Comparison of ENCODE assay signal across 8 cellular contexts in the genomic region with DNA sequence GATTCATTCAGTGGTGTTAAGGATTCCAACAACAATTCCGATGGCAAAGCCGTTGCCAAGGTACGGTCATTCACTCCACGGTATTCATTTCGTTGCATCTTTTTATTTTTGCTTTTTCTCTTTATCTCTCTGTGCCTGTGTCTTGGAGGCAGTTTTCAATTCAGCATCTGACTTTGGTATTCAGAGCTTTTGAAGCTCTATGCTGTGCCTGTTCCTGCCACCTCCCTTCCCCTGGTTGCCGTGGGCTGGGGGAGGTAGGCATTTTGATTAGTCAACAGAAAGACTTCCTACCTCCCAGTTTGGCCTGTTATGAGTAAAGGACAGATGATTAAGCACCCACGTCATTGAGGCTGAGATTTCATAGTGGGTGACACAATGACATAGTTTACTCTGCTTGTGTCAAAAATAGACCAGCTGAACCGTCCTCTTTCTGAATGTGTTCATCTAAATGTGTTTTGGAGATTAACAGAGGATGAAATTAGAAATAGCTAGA.
DNase-seq lines count a peak whose midpoint lies in the region; ATAC-seq, FAIRE-seq and TF ChIP-seq lines count a peak whose summit lies in the region.

No MANE protein-coding gene starts in this region.

- H3K4me1 ChIP-seq in K562 (replicated peaks in 1 of 2; ENCODE audit: control insufficient read depth in 2 of 2, insufficient read depth in 2 of 2, low read length in 2 of 2) (peaks cover 5 to 9% of the 10 kb centered on the region in 2 experiments; a peak in 3 of 5 replicates), HepG2 (ENCODE audit: insufficient read depth, low read length) (peaks cover 86% of the 10 kb centered on the region), BE2C (peaks cover 27% of the 10 kb centered on the region)

- TF ChIP-seq RAD21 in K562 (CRISPR knock-in tag; conservative IDR thresholded peaks at IDR 0.05 in 1 of 2, IDR thresholded peaks at IDR 0.05 in 1 of 2) (no peak), HepG2 (CRISPR knock-in tag; IDR thresholded peaks at IDR 0.05) (no peak)

- 11% methylated on average over 8 of the region's 8 CpGs for WGBS in K562 (ENCODE audit: insufficient coverage, low coverage, missing lambda C conversion rate)
- WGBS in HepG2 (ENCODE audit: low lambda C conversion rate) = 40% methylated on average over 8 of the region's 8 CpGs

- ATAC-seq in GM18873 (IDR thresholded peaks at IDR 0.05; ENCODE audit: low FRiP score, unreplicated experiment) = peak; percentile 65
- peak; percentile 31 for ATAC-seq in HG03066 (IDR thresholded peaks at IDR 0.05; ENCODE audit: low read depth, unreplicated experiment)
- ATAC-seq in T-helper 17 cell = peak; percentile 83
- ATAC-seq in K562 = no peak
- ATAC-seq in HepG2 = no peak

- intact Hi-C loops in K562 (cut with micrococcal nuclease) = no loop called here
- intact Hi-C loops in HepG2 (cut with micrococcal nuclease; ENCODE audit: unreplicated experiment) = no loop called here

- H3K4me3 Mint-ChIP-seq in T-helper 17 cell = peak overlapping the region; percentile 95

- no peak overlapping the region for H3K9ac ChIP-seq in K562 (ENCODE audit: insufficient read depth in 1 of 2, low read depth in 2 of 2, low read length in 2 of 2)
- peak overlapping the region; percentile 90 for H3K9ac ChIP-seq in HepG2 (ENCODE audit: insufficient read depth, low read depth, low read length)

- H2AFZ ChIP-seq in K562 (ENCODE audit: low read depth, low read length) (no peak overlapping the region), HepG2 (ENCODE audit: low read length) (no peak overlapping the region)

- no peak overlapping the region for H3K4me2 ChIP-seq in K562 (ENCODE audit: insufficient read depth, low read length)
- peak overlapping the region; percentile 81 for H3K4me2 ChIP-seq in HepG2 (ENCODE audit: low read depth, low read length)

- H3K27me3 ChIP-seq in K562 (ENCODE audit: control insufficient read depth in 2 of 2, insufficient read depth in 2 of 2, low read length in 2 of 2) (peaks cover 4 to 9% of the 10 kb centered on the region in 2 experiments; a peak in 3 of 5 replicates), HepG2 (ENCODE audit: control insufficient read depth in 1 of 2, insufficient read depth in 2 of 2, low read length in 2 of 2) (no peaks in the 10 kb centered on the region; a peak in 1 of 5 replicates), BE2C (no peaks in the 10 kb centered on the region)

- H3K36me3 ChIP-seq in K562 (ENCODE audit: control insufficient read depth, insufficient read depth, low read length) (no peaks in the 10 kb centered on the region), HepG2 (replicated peaks in 1 of 2; ENCODE audit: control insufficient read depth in 1 of 2, insufficient read depth in 2 of 2, low read length in 2 of 2) (peaks cover 18 to 27% of the 10 kb centered on the region in 2 experiments), BE2C (peaks cover 10% of the 10 kb centered on the region)

- H3K36me3 Mint-ChIP-seq in T-helper 17 cell (ENCODE audit: low read depth) = peaks cover 7% of the 10 kb centered on the region

- POLR2A ChIA-PET in K562 (lab: Yijun Ruan, JAX) = interaction anchor here (2.6 kb wide), 1 partner anchor 12 kb away, joined by 8 read pairs; no protein-coding TSS in a partner anchor
- POLR2A ChIA-PET in HepG2 (lab: Yijun Ruan, JAX) = interaction anchor here (1.3 to 7.9 kb wide), 6 partner anchors 12 to 148 kb away, joined by 3 to 156 read pairs (median 9); no protein-coding TSS in a partner anchor

- peak overlapping the region; percentile 99 for H3K27ac Mint-ChIP-seq in T-helper 17 cell

- TF ChIP-seq CTCF in K562 (IDR thresholded peaks at IDR 0.05 in 2 of 3, conservative IDR thresholded peaks at IDR 0.05 in 1 of 3; ENCODE audit: insufficient read depth in 2 of 3, low read depth in 1 of 3, low read length in 3 of 3) = no peak
- no peak for TF ChIP-seq CTCF in HepG2 (CRISPR knock-in tag; IDR thresholded peaks at IDR 0.05)
- no peak for TF ChIP-seq CTCF in BE2C (IDR thresholded peaks at IDR 0.05; ENCODE audit: low read depth, low read length)

- H3K9me1 ChIP-seq in K562 (ENCODE audit: control insufficient read depth, insufficient read depth, low read length) = no peaks in the 10 kb centered on the region

- peaks cover 71% of the 10 kb centered on the region for H3K4me1 Mint-ChIP-seq in T-helper 17 cell

- H3K79me2 ChIP-seq in K562 (ENCODE audit: control insufficient read depth, insufficient read depth, low read length) (no peaks in the 10 kb centered on the region), HepG2 (ENCODE audit: insufficient read depth, low read length) (peaks cover 82% of the 10 kb centered on the region)

- TF ChIP-seq POLR2A in K562 (conservative IDR thresholded peaks at IDR 0.05) (no peak), HepG2 (IDR thresholded peaks at IDR 0.05; ENCODE audit: insufficient read depth in 1 of 2, low read depth in 2 of 2, low read length in 2 of 2) (no peak)

- DNase-seq in T-helper 17 cell (peak; percentile 36 to 66 (median 58)), K562 (ENCODE audit: extremely low read depth in 1 of 4, low spot score in 3 of 4) (peak; percentile 18 to 55 (median 26)), HepG2 (ENCODE audit: low spot score) (peak; percentile 70), BE2C (no peak), COLO668 (lab: John Stamatoyannopoulos, UW; ENCODE audit: unreplicated experiment) (no peak)
- DNase-seq in stimulated activated CD4-positive, alpha-beta T cell treated with anti-CD3 and anti-CD28 coated beads, Interleukin-4, amount 100 ng/mL, for 48 hours (ENCODE audit: low read depth in 2 of 2) = peak; percentile 61 to 73

- H3K27me3 Mint-ChIP-seq in T-helper 17 cell = no peaks in the 10 kb centered on the region

- in situ Hi-C loops in K562 (cut with MboI) = no loop called here
- in situ Hi-C loops in HepG2 (cut with HindIII; ENCODE audit: extremely low pct_ligation_motif_present, low pct_unique_long_range_greater_than_20kb) = no loop called here

- BruUV-seq in K562 (replicated peaks; lab: Mats Ljungman, UMichigan) (no TSS peak), HepG2 (replicated peaks; lab: Mats Ljungman, UMichigan) (no TSS peak)

- H3K4me3 ChIP-seq in K562 (no peak overlapping the region), HepG2 (replicated peaks in 1 of 3; ENCODE audit: insufficient read depth in 1 of 3, low read depth in 2 of 3, low read length in 3 of 3) (peak overlapping the region; percentile 69 to 81 (median 71)), BE2C (ENCODE audit: low read depth, low read length) (no peak overlapping the region)

- CTCF ChIA-PET in K562 (lab: Yijun Ruan, JAX; ENCODE audit: low intra/inter-chr PET ratio) = no interaction called here
- CTCF ChIA-PET in HepG2 (lab: Yijun Ruan, JAX; ENCODE audit: low intra/inter-chr PET ratio, low total read pairs) = no interaction called here

- H4K20me1 ChIP-seq in K562 (replicated peaks; ENCODE audit: control insufficient read depth, insufficient read depth, low read length) = no peaks in the 10 kb centered on the region
- H4K20me1 ChIP-seq in HepG2 (ENCODE audit: insufficient read depth, low read length) = peaks cover 10% of the 10 kb centered on the region; the same call in 1 of the 2 replicates

- H3K9me3 ChIP-seq in T-helper 17 cell (ENCODE audit: control insufficient read depth, low read length, poor library complexity, severe bottlenecking) = no peaks in the 10 kb centered on the region
- H3K9me3 ChIP-seq in K562 (replicated peaks; ENCODE audit: control insufficient read depth, insufficient read depth, low read depth, low read length) = no peaks in the 10 kb centered on the region
- H3K9me3 ChIP-seq in HepG2 (ENCODE audit: low read length) = no peaks in the 10 kb centered on the region
- no peaks in the 10 kb centered on the region for H3K9me3 ChIP-seq in BE2C

- no peak for FAIRE-seq in K562 (lab: Jason Lieb, UNC)
- no peak for FAIRE-seq in HepG2 (lab: Jason Lieb, UNC)

- H3K27ac ChIP-seq in K562 (ENCODE audit: extremely low read depth, low read depth, low read length) (no peak overlapping the region), HepG2 (ENCODE audit: extremely low read length, insufficient read depth, low read length) (peak overlapping the region; percentile 89)

- no peak for TF ChIP-seq EP300 in K562 (IDR thresholded peaks at IDR 0.05; ENCODE audit: low read length)
- no peak for TF ChIP-seq EP300 in HepG2 (IDR thresholded peaks at IDR 0.05; ENCODE audit: low read depth in 2 of 2, low read length in 2 of 2)
- no peak for TF ChIP-seq EP300 in HepG2 (CRISPR knock-in tag; IDR thresholded peaks at IDR 0.05; ENCODE audit: borderline replicate concordance)

TF ChIP-seq in K562, 482 proteins besides CTCF, POLR2A, EP300 and RAD21 (continues in another document):
- TF ChIP-seq RNF2 (IDR thresholded peaks at IDR 0.05) (0 out of 2 replicates have a peak, but pooled peaks have one; percentile 44), ZNF184 (CRISPR knock-in tag; IDR thresholded peaks at IDR 0.05) (0 out of 2 replicates have a peak, but pooled peaks have one; percentile 55), NCOA1 (IDR thresholded peaks at IDR 0.05; ENCODE audit: low read depth) (no peak), FOSL1 (tag; conservative IDR thresholded peaks at IDR 0.05) (peak; percentile 84), MEF2A (IDR thresholded peaks at IDR 0.05; ENCODE audit: control insufficient read depth, low read depth, low read length) (peak; percentile 60), BRD9 (IDR thresholded peaks at IDR 0.05; ENCODE audit: low read depth, partially characterized antibody) (no peak), CREB1 (IDR thresholded peaks at IDR 0.05) (peak; percentile 76), CREB1 (CRISPR knock-in tag; IDR thresholded peaks at IDR 0.05) (no peak), ZFP36 (IDR thresholded peaks at IDR 0.05; ENCODE audit: low read depth, low read length, partially characterized antibody) (peak; percentile 30)

TF ChIP-seq in HepG2, 621 proteins besides CTCF, POLR2A, EP300 and RAD21 (continues in another document):
- TF ChIP-seq ZNF713 (CRISPR knock-in tag; IDR thresholded peaks at IDR 0.05) (no peak), NFYC (CRISPR knock-in tag; IDR thresholded peaks at IDR 0.05) (no peak), AKAP8 (CRISPR knock-in tag; IDR thresholded peaks at IDR 0.05) (no peak), ZNF615 (CRISPR knock-in tag; IDR thresholded peaks at IDR 0.05; ENCODE audit: borderline replicate concordance) (no peak), SSRP1 (CRISPR knock-in tag; IDR thresholded peaks at IDR 0.05) (no peak)
- TF ChIP-seq, protein P1, sequence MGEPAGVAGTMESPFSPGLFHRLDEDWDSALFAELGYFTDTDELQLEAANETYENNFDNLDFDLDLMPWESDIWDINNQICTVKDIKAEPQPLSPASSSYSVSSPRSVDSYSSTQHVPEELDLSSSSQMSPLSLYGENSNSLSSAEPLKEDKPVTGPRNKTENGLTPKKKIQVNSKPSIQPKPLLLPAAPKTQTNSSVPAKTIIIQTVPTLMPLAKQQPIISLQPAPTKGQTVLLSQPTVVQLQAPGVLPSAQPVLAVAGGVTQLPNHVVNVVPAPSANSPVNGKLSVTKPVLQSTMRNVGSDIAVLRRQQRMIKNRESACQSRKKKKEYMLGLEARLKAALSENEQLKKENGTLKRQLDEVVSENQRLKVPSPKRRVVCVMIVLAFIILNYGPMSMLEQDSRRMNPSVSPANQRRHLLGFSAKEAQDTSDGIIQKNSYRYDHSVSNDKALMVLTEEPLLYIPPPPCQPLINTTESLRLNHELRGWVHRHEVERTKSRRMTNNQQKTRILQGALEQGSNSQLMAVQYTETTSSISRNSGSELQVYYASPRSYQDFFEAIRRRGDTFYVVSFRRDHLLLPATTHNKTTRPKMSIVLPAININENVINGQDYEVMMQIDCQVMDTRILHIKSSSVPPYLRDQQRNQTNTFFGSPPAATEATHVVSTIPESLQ (CRISPR knock-in tag; conservative IDR thresholded peaks at IDR 0.05) = no peak

Comparison
In these comparisons a context has a peak if more than half of its experiments do, and no peak if none do; other contexts are left out.
1. ATAC-seq: peak in GM18873 (single experiment), HG03066 (single experiment) and T-helper 17 cell (single experiment); none in K562 (single experiment) and HepG2 (single experiment).
2. DNase-seq: peak in T-helper 17 cell (3 of 3), K562 (4 of 4), HepG2 (single experiment) and stimulated activated CD4-positive, alpha-beta T cell treated with anti-CD3 and anti-CD28 coated beads, Interleukin-4, amount 100 ng/mL, for 48 hours (2 of 2); none in BE2C (single experiment) and COLO668 (single experiment).
3. H3K4me3 ChIP-seq: peak in HepG2 (3 of 3); none in K562 (single experiment) and BE2C (single experiment).